ENCODE assay signal across 21 cellular contexts in the genomic region with DNA sequence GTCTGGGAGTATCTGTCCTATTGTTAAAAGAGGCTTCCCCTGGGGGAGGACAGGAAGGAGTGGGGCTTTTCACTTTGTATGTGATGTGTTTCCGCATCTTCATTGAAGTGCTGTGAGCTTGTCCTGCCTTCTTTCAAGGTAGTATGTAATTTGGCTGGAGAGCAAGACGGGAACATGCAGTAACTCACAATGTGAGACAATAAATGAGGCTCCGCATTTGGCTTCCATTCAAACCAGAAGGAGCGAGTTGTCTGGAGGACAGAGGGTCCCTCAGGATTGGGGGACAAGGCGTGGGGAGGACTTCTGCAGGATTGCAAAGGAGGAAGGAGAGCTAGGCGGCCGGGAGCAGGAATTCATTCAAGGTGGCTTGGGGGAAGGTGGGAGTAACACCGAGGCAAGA.
"Had no signal": no experiment of that assay in that cellular context is flagged by ENCODE, and none has a peak within 500 bp of the region (broad histone marks: within the 10 kb centered on the region; RNA-seq: fewer than 3 reads in every experiment).

No MANE protein-coding gene starts in this region.

- H3K9me3 ChIP-seq: heart right ventricle, mucosa of descending colon, right atrium auricular region, sigmoid colon, testis, upper lobe of right lung, vagina had no signal

- H3K27ac Mint-ChIP-seq: naive thymus-derived CD8-positive, alpha-beta T cell; stimulated activated naive B cell treated with anti-CD40 and anti-IgM and Interleukin-4, amounts not matched to agents 10 μg/mL and 1 μg/mL and 100 μg/mL, for 72 hours; stimulated activated naive CD8-positive, alpha-beta T cell treated with anti-CD3 and anti-CD28 coated beads, Interleukin-15, amount 100 ng/mL, for 72 hours had no signal

- H3K4me3 ChIP-seq: heart right ventricle, mucosa of descending colon, right atrium auricular region, sigmoid colon, skin epidermis, testis, tibial nerve, upper lobe of right lung, vagina had no signal

- H3K27me3 ChIP-seq: right atrium auricular region, sigmoid colon, testis, vagina had no signal

- H3K27ac ChIP-seq: heart right ventricle, right atrium auricular region, sigmoid colon, skin epidermis, testis, tibial nerve, upper lobe of right lung, vagina had no signal

- H3K4me1 Mint-ChIP-seq: stimulated activated naive CD8-positive, alpha-beta T cell treated with anti-CD3 and anti-CD28 coated beads, Interleukin-15, amount 100 ng/mL, for 72 hours had no signal

- ATAC-seq: esophagus mucosa; heart right ventricle; left lobe of liver; mucosa of descending colon; naive thymus-derived CD8-positive, alpha-beta T cell; stimulated activated naive B cell treated with anti-CD40 and anti-IgM and Interleukin-4, amounts not matched to agents 10 μg/mL and 1 μg/mL and 100 μg/mL, for 72 hours; stimulated activated naive CD8-positive, alpha-beta T cell treated with anti-CD3 and anti-CD28 coated beads, Interleukin-15, amount 100 ng/mL, for 72 hours; upper lobe of right lung had no signal

- H3K4me3 Mint-ChIP-seq: naive thymus-derived CD8-positive, alpha-beta T cell; stimulated activated naive B cell treated with anti-CD40 and anti-IgM and Interleukin-4, amounts not matched to agents 10 μg/mL and 1 μg/mL and 100 μg/mL, for 72 hours; stimulated activated naive CD8-positive, alpha-beta T cell treated with anti-CD3 and anti-CD28 coated beads, Interleukin-15, amount 100 ng/mL, for 72 hours had no signal

- H3K36me3 Mint-ChIP-seq: naive thymus-derived CD8-positive, alpha-beta T cell; stimulated activated naive B cell treated with anti-CD40 and anti-IgM and Interleukin-4, amounts not matched to agents 10 μg/mL and 1 μg/mL and 100 μg/mL, for 72 hours had no signal

- H3K36me3 ChIP-seq: heart right ventricle, right atrium auricular region, tibial nerve, upper lobe of right lung, vagina had no signal

- H3K4me1 ChIP-seq: right atrium auricular region, testis, tibial nerve, upper lobe of right lung, vagina had no signal

- DNase-seq: effector memory CD4-positive, alpha-beta T cell; heart right ventricle; hypothalamus; islet precursor cell; mammary epithelial cell; mucosa of descending colon; naive thymus-derived CD8-positive, alpha-beta T cell; posterior cingulate gyrus; sigmoid colon; stimulated activated CD4-positive, alpha-beta T cell treated with anti-CD3 and anti-CD28 coated beads, Interleukin-2, amount 100 ng/mL, for 24 hours; stimulated activated CD4-positive, alpha-beta T cell treated with anti-CD3 and anti-CD28 coated beads, Interleukin-4, amount 100 ng/mL, for 4 hours; stimulated activated naive B cell treated with anti-CD40 and anti-IgM and Interleukin-4, amounts not matched to agents 10 μg/mL and 1 μg/mL and 100 μg/mL, for 72 hours; stimulated activated naive CD8-positive, alpha-beta T cell treated with anti-CD3 and anti-CD28 coated beads, Interleukin-15, amount 100 ng/mL, for 72 hours; testis; upper lobe of right lung had no signal

- H3K9me3 Mint-ChIP-seq: naive thymus-derived CD8-positive, alpha-beta T cell; stimulated activated naive CD8-positive, alpha-beta T cell treated with anti-CD3 and anti-CD28 coated beads, Interleukin-15, amount 100 ng/mL, for 72 hours had no signal
